Comparison of ENCODE assay signal across 14 cellular contexts in genomic region chr22:44089717-44090570, GRCh38.
DNase-seq lines count a peak whose midpoint lies in the region; ATAC-seq, FAIRE-seq and TF ChIP-seq lines count a peak whose summit lies in the region.
"Had no signal": no experiment of that assay in that cellular context is flagged by ENCODE, and none has a peak within 500 bp of the region (broad histone marks: within the 10 kb centered on the region; RNA-seq: fewer than 3 reads in every experiment).

No MANE protein-coding gene starts in this region.

- no peaks in the 10 kb centered on the region for H3K79me2 ChIP-seq in astrocyte (ENCODE audit: insufficient read depth, low read length)

- peaks cover 10% of the 10 kb centered on the region for H3K27me3 Mint-ChIP-seq in astrocyte (ENCODE audit: low read depth, unreplicated experiment)

- H2AFZ ChIP-seq in IMR-90 (replicated peaks; ENCODE audit: low read length, poor library complexity) (no peak overlapping the region), astrocyte (ENCODE audit: low read depth, low read length) (no peak overlapping the region)

- in situ Hi-C loops in IMR-90 (cut with MboI; ENCODE audit: low sequenced_read_pairs) = loop anchor here (5.0 kb wide), 1 partner anchor 532 kb away; no protein-coding TSS in a partner anchor
- in situ Hi-C loops in KBM-7 (cut with MboI; ENCODE audit: low pct_unique_long_range_greater_than_20kb, low sequenced_read_pairs) = no loop called here

- H4K8ac ChIP-seq in IMR-90 (ENCODE audit: low read depth in 2 of 2, low read length in 2 of 2) = no peak overlapping the region

- H2BK20ac ChIP-seq in IMR-90 (ENCODE audit: low read depth, low read length) = no peak overlapping the region

- H2AK5ac ChIP-seq in IMR-90 (ENCODE audit: low read depth, low read length) = no peak overlapping the region

- no peak overlapping the region for H3K4me3 ChIP-seq in IMR-90 (ENCODE audit: insufficient read depth, low read depth, low read length)
- no peak overlapping the region for H3K4me3 ChIP-seq in astrocyte (ENCODE audit: insufficient read depth, low read depth, low read length)
- no peak overlapping the region for H3K4me3 ChIP-seq in kidney (ENCODE audit: low read length in 2 of 2)
- H3K4me3 ChIP-seq in rectal smooth muscle tissue (ENCODE audit: low read length) = no peak overlapping the region

- no peaks in the 10 kb centered on the region for H3K36me3 ChIP-seq in IMR-90 (ENCODE audit: control insufficient read depth, insufficient read depth, low read length)
- H3K36me3 ChIP-seq in astrocyte (ENCODE audit: insufficient read depth, low read length) = no peaks in the 10 kb centered on the region
- no peaks in the 10 kb centered on the region for H3K36me3 ChIP-seq in kidney (ENCODE audit: control insufficient read depth in 1 of 2, insufficient read depth in 2 of 2, low read length in 2 of 2)
- H3K36me3 ChIP-seq in rectal smooth muscle tissue (ENCODE audit: control insufficient read depth, insufficient read depth, low read length) = no peaks in the 10 kb centered on the region

- no peak overlapping the region for H3K18ac ChIP-seq in IMR-90 (ENCODE audit: low read depth, low read length)

- H3K23ac ChIP-seq in IMR-90 (ENCODE audit: low read depth, low read length) = no peak overlapping the region

- dilution Hi-C loops in IMR-90 (cut with HindIII; ENCODE audit: low sequenced_read_pairs, unreplicated experiment) = no loop called here

- peaks cover 4 to 9% of the 10 kb centered on the region in 2 experiments; a peak in 2 of 4 replicates for H3K79me1 ChIP-seq in IMR-90 (ENCODE audit: low read depth in 1 of 2, low read length in 2 of 2)

- no peak overlapping the region for H3K4me3 Mint-ChIP-seq in astrocyte (ENCODE audit: unreplicated experiment)

- H3K9me1 ChIP-seq in IMR-90 (ENCODE audit: insufficient read depth, low read length) = no peaks in the 10 kb centered on the region

- peaks cover 7% of the 10 kb centered on the region for H3K36me3 Mint-ChIP-seq in astrocyte (ENCODE audit: low read depth, unreplicated experiment)

- H2AK9ac ChIP-seq in IMR-90 (replicated peaks; ENCODE audit: low read depth, low read length, poor library complexity) = peak overlapping the region; percentile 31

- H3K4me1 ChIP-seq in IMR-90 (ENCODE audit: control insufficient read depth, insufficient read depth, low read length) (peaks cover 10% of the 10 kb centered on the region; the same call in 1 of the 2 replicates), astrocyte (ENCODE audit: insufficient read depth, low read length) (peaks cover 13% of the 10 kb centered on the region), kidney (ENCODE audit: control insufficient read depth in 1 of 2, insufficient read depth in 1 of 2, low read depth in 1 of 2, low read length in 2 of 2) (no peaks in the 10 kb centered on the region), rectal smooth muscle tissue (ENCODE audit: control insufficient read depth, insufficient read depth, low read length) (peaks cover 39% of the 10 kb centered on the region)
- H3K4me1 ChIP-seq: Caco-2 had no signal

- no peak for ATAC-seq in IMR-90 (ENCODE audit: low read depth)
- ATAC-seq in GM19455 (IDR thresholded peaks at IDR 0.05; ENCODE audit: unreplicated experiment) = no peak

- no peak overlapping the region for H2BK5ac ChIP-seq in IMR-90 (ENCODE audit: low read depth, low read length, poor library complexity, severe bottlenecking)

- no peak overlapping the region for H3K14ac ChIP-seq in IMR-90 (replicated peaks; ENCODE audit: low read depth, low read length)

- no peak for DNase-seq in IMR-90
- no peak for DNase-seq in astrocyte (ENCODE audit: low read depth)
- DNase-seq in kidney = peak; percentile 23
- DNase-seq in KBM-7 = no peak
- DNase-seq in HEK293T (ENCODE audit: extremely low spot score) = no peak
- DNase-seq: Caco-2, DMS153, NCI-H1048, NCI-H2227 treated with DMSO at 0.1 percent for 48 hours, NCI-H524 treated with DMSO at 0.1 percent for 48 hours, SK-N-SH had no signal

- H3K27me3 ChIP-seq in IMR-90 (ENCODE audit: control insufficient read depth, insufficient read depth, low read length) (no peaks in the 10 kb centered on the region), astrocyte (ENCODE audit: insufficient read depth, low read length) (no peaks in the 10 kb centered on the region), rectal smooth muscle tissue (ENCODE audit: control insufficient read depth, insufficient read depth, low read length) (no peaks in the 10 kb centered on the region)

- H3K4me2 ChIP-seq in IMR-90 (ENCODE audit: low read depth, low read length) = no peak overlapping the region
- H3K4me2 ChIP-seq in astrocyte (ENCODE audit: low read length) = peak overlapping the region; percentile 58
- H3K4me2 ChIP-seq: SK-N-SH had no signal

- TF ChIP-seq CTCF in IMR-90 (conservative IDR thresholded peaks at IDR 0.05; ENCODE audit: low read depth, low read length) (no peak), astrocyte (IDR thresholded peaks at IDR 0.05; ENCODE audit: insufficient read depth, low read depth, low read length) (no peak), kidney (IDR thresholded peaks at IDR 0.05; ENCODE audit: borderline replicate concordance, extremely low read depth, insufficient read depth) (no peak)

- no peak for FAIRE-seq in astrocyte (lab: Jason Lieb, UNC)
- FAIRE-seq in kidney (lab: Jason Lieb, UNC) = no peak
- FAIRE-seq: GM19239 had no signal

- POLR2A ChIA-PET in IMR-90 (lab: Charles Lee; ENCODE audit: unreplicated experiment) = no interaction called here
- POLR2A ChIA-PET in HEK293T (lab: Yijun Ruan, JAX) = no interaction called here

- no peak overlapping the region for H4K91ac ChIP-seq in IMR-90 (ENCODE audit: insufficient read depth, low read depth, low read length)

- WGBS in IMR-90 (ENCODE audit: extremely low coverage in 2 of 2, insufficient read length in 1 of 2), 2 experiments = 100% methylated on average over 1 of the region's 15 CpGs; no CpG with 5 or more reads in 1 of the 2 experiments

- H3K56ac ChIP-seq in IMR-90 (ENCODE audit: extremely low read depth, insufficient read depth, low read length) = no peak overlapping the region

- no peak overlapping the region for H3K4ac ChIP-seq in IMR-90 (ENCODE audit: low read depth, low read length)

- H3K27ac Mint-ChIP-seq in astrocyte (ENCODE audit: unreplicated experiment) = no peak overlapping the region

- H2BK15ac ChIP-seq in IMR-90 (ENCODE audit: low read depth, low read length) = no peak overlapping the region

- no peaks in the 10 kb centered on the region for H3K9me3 ChIP-seq in IMR-90 (ENCODE audit: control insufficient read depth, insufficient read depth, low read length)
- no peaks in the 10 kb centered on the region for H3K9me3 ChIP-seq in astrocyte (ENCODE audit: insufficient read depth, low read depth, low read length)
- H3K9me3 ChIP-seq in kidney (ENCODE audit: control insufficient read depth in 1 of 2, low read length in 2 of 2) = no peaks in the 10 kb centered on the region
- H3K9me3 ChIP-seq: Caco-2, SK-N-SH had no signal

- H2BK120ac ChIP-seq in IMR-90 (ENCODE audit: low read depth, low read length) = no peak overlapping the region

- H4K20me1 ChIP-seq in IMR-90 (ENCODE audit: insufficient read depth, low read length) (no peaks in the 10 kb centered on the region; the same call in none of the 2 replicates), astrocyte (ENCODE audit: insufficient read depth, low read length) (peaks cover 33% of the 10 kb centered on the region)

- intact Hi-C loops in IMR-90 (cut with micrococcal nuclease) = no loop called here
- intact Hi-C loops in kidney (cut with DNase I) = loop anchor here (10.0 kb wide), 1 partner anchor 95 kb away; no protein-coding TSS in a partner anchor

- BruUV-seq in IMR-90 (replicated peaks; lab: Mats Ljungman, UMichigan) = no TSS peak

- H3K4me1 Mint-ChIP-seq in astrocyte (ENCODE audit: low read depth, unreplicated experiment) = no peaks in the 10 kb centered on the region

- H3K9ac ChIP-seq in IMR-90 (ENCODE audit: low read depth, low read length) = no peak overlapping the region
- no peak overlapping the region for H3K9ac ChIP-seq in astrocyte (ENCODE audit: low read length)
- no peak overlapping the region for H3K9ac ChIP-seq in kidney (ENCODE audit: low read length in 2 of 2)
- H3K9ac ChIP-seq in rectal smooth muscle tissue (ENCODE audit: low read length) = no peak overlapping the region
- H3K9ac ChIP-seq: SK-N-SH had no signal

- H4K5ac ChIP-seq in IMR-90 (ENCODE audit: low read depth, low read length) = no peak overlapping the region

- CTCF ChIA-PET in IMR-90 (lab: Yijun Ruan, JAX) (interaction anchor here (1.0 to 1.1 kb wide), 2 partner anchors 8 to 97 kb away, joined by 3 to 4 read pairs; no protein-coding TSS in a partner anchor), HEK293T (lab: Yijun Ruan, JAX) (no interaction called here)

- peaks cover 8% of the 10 kb centered on the region for H3K9me3 Mint-ChIP-seq in astrocyte (ENCODE audit: unreplicated experiment)

- H3K27ac ChIP-seq in IMR-90 (ENCODE audit: insufficient read depth, low read length) = no peak overlapping the region
- no peak overlapping the region for H3K27ac ChIP-seq in astrocyte (ENCODE audit: low read depth, low read length)
- H3K27ac ChIP-seq in kidney (ENCODE audit: low read depth in 2 of 2, low read length in 2 of 2) = no peak overlapping the region
- peak overlapping the region; percentile 17 for H3K27ac ChIP-seq in rectal smooth muscle tissue (ENCODE audit: low read depth, low read length)

- no peak for TF ChIP-seq RAD21 in IMR-90 (IDR thresholded peaks at IDR 0.05; ENCODE audit: low read length)

- TF ChIP-seq POLR2A in IMR-90 (IDR thresholded peaks at IDR 0.05; ENCODE audit: low read depth, low read length) = no peak

TF ChIP-seq in IMR-90, 13 proteins besides CTCF, POLR2A, EP300 and RAD21 (continues in another document):
- TF ChIP-seq MXI1 (IDR thresholded peaks at IDR 0.05; ENCODE audit: borderline replicate concordance, low read depth, low read length) = no peak
- no peak for TF ChIP-seq RFX5 (IDR thresholded peaks at IDR 0.05; ENCODE audit: low read depth, low read length)
- TF ChIP-seq NFE2L2 (IDR thresholded peaks at IDR 0.05; ENCODE audit: low read depth, low read length) = no peak
- TF ChIP-seq MAZ (IDR thresholded peaks at IDR 0.05; ENCODE audit: borderline replicate concordance, low read depth, low read length) = no peak
- TF ChIP-seq FOS (IDR thresholded peaks at IDR 0.05; ENCODE audit: low read depth, low read length) = no peak
- no peak for TF ChIP-seq RCOR1 (IDR thresholded peaks at IDR 0.05; ENCODE audit: insufficient replicate concordance, low read length)
- no peak for TF ChIP-seq SMC3 (IDR thresholded peaks at IDR 0.05; ENCODE audit: low read depth, low read length)

TF ChIP-seq in HEK293T, 16 proteins besides CTCF, POLR2A, EP300 and RAD21 (continues in another document):
- TF ChIP-seq ZNF384 (IDR thresholded peaks at IDR 0.05) (no peak), FOXM1 (IDR thresholded peaks at IDR 0.05; ENCODE audit: borderline replicate concordance) (no peak), L3MBTL2 (conservative IDR thresholded peaks at IDR 0.05) (no peak), LEF1 (IDR thresholded peaks at IDR 0.05; ENCODE audit: borderline replicate concordance) (no peak), NFRKB (IDR thresholded peaks at IDR 0.05) (no peak), SUZ12 (IDR thresholded peaks at IDR 0.05) (no peak), ARNT (IDR thresholded peaks at IDR 0.05) (no peak), SP1 (IDR thresholded peaks at IDR 0.05) (no peak), FOXK2 (IDR thresholded peaks at IDR 0.05) (no peak), TARDBP (IDR thresholded peaks at IDR 0.05) (no peak)
